In the genomic region with DNA sequence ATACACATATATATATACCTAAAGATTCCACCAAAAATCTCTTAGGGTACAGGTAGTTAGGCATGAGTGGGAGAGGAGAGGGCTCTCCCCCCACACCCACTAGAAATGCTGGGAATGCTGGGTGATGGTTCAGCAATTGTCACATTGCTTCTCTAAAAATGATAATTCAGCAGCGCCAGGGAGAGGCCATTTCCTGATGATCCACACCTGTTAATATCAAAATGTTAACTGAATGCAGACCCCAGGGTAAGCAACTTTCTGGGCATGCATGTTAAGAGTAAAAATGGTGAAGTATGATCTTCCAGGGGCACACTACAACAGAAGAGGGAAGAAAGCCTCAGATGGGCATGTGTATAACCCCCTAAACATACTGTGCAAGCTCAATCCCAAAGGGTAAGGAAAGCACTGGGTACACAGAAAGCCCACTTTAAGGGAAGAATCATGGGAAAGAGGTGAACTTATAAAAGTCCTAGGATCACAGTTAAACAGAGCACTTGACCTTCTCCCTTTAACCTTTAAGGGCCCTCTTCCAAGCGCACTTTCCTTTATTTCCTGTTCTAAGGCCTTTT, we compare ENCODE assay signal across 7 cellular contexts.
"Had no signal": no experiment of that assay in that cellular context is flagged by ENCODE, and none has a peak within 500 bp of the region (broad histone marks: within the 10 kb centered on the region; RNA-seq: fewer than 3 reads in every experiment).

No MANE protein-coding gene starts in this region.

- H3K4me3 Mint-ChIP-seq: IgD-negative memory B cell had no signal

- H3K27ac ChIP-seq: HL-60 had no signal

- FAIRE-seq: HepG2, HTR-8/SVneo had no signal

- ATAC-seq: HepG2 had no signal

- DNase-seq: IMR-90, KBM-7, KG1 had no signal

- H3K27ac Mint-ChIP-seq: IgD-negative memory B cell had no signal
